Comparison of ENCODE assay signal across 9 cellular contexts in genomic region chr20:43844778-43845614, GRCh38.
DNase-seq lines count a peak whose midpoint lies in the region; ATAC-seq, FAIRE-seq and TF ChIP-seq lines count a peak whose summit lies in the region.
"Had no signal": no experiment of that assay in that cellular context is flagged by ENCODE, and none has a peak within 500 bp of the region (broad histone marks: within the 10 kb centered on the region; RNA-seq: fewer than 3 reads in every experiment).

No MANE protein-coding gene starts in this region.

- TF ChIP-seq POLR2A in GM12892 (IDR thresholded peaks at IDR 0.05; ENCODE audit: low read depth, low read length), result no peak

- no peak overlapping the region for H3K4me3 ChIP-seq in AG04450 (ENCODE audit: low read depth, low read length)
- H3K4me3 ChIP-seq in H7 (ENCODE audit: insufficient read depth, low read depth, low read length), result no peak overlapping the region
- H3K4me3 ChIP-seq: SK-N-MC had no signal

- H3K9me3 ChIP-seq in AG04450 (ENCODE audit: control insufficient read depth, insufficient read depth, low read length) (peaks cover 5% of the 10 kb centered on the region; the same call in 1 of the 2 replicates), T-helper 17 cell (ENCODE audit: control insufficient read depth, low read length, poor library complexity, severe bottlenecking) (no peaks in the 10 kb centered on the region)

- peak overlapping the region; percentile 83 for H3K27ac ChIP-seq in AG04450 (ENCODE audit: low read depth, low read length)
- H3K27ac ChIP-seq: SK-N-MC had no signal

- CTCF ChIA-PET in AG04450 (lab: Charles Lee), result interaction anchor here (1.2 to 1.8 kb wide), 2 partner anchors 94 to 235 kb away, joined by 4 to 5 read pairs; no protein-coding TSS in a partner anchor

- peaks cover 25% of the 10 kb centered on the region for H3K4me1 Mint-ChIP-seq in activated naive CD8-positive, alpha-beta T cell treated with anti-CD3 and anti-CD28 coated beads, Interleukin-2, amount 50 U/mL, for 24 hours
- peaks cover 38% of the 10 kb centered on the region for H3K4me1 Mint-ChIP-seq in T-helper 17 cell

- POLR2A ChIA-PET in AG04450 (lab: Yijun Ruan, JAX), result interaction anchor here (0.8 to 1.4 kb wide), 4 partner anchors 63 to 388 kb away, joined by 3 to 5 read pairs (median 3); no protein-coding TSS in a partner anchor

- no peak overlapping the region for H3K4me3 Mint-ChIP-seq in activated naive CD8-positive, alpha-beta T cell treated with anti-CD3 and anti-CD28 coated beads, Interleukin-2, amount 50 U/mL, for 24 hours
- H3K4me3 Mint-ChIP-seq in T-helper 17 cell, result no peak overlapping the region

- DNase-seq in AG04450 (ENCODE audit: low read depth, low spot score) (peak; percentile 63), HS-27A (ENCODE audit: low read depth) (peak; percentile 56), iris pigment epithelial cell (ENCODE audit: low read depth) (peak; percentile 95), GM12892 (ENCODE audit: insufficient read length) (no peak), T-helper 17 cell (no peak), H7 (no peak)
- no peak for DNase-seq in activated naive CD8-positive, alpha-beta T cell treated with anti-CD3 and anti-CD28 coated beads, Interleukin-2, amount 50 U/mL, for 24 hours

- peaks cover 18% of the 10 kb centered on the region for H3K27me3 Mint-ChIP-seq in activated naive CD8-positive, alpha-beta T cell treated with anti-CD3 and anti-CD28 coated beads, Interleukin-2, amount 50 U/mL, for 24 hours
- peaks cover 17% of the 10 kb centered on the region for H3K27me3 Mint-ChIP-seq in T-helper 17 cell

- H3K36me3 ChIP-seq in H7 (replicated peaks; ENCODE audit: control insufficient read depth, insufficient read depth, low read length), result no peaks in the 10 kb centered on the region

- TF ChIP-seq CTCF in AG04450 (IDR thresholded peaks at IDR 0.05; ENCODE audit: low read depth, low read length), result peak; percentile 34

- no peak for FAIRE-seq in GM12892 (lab: Jason Lieb, UNC)

- no peak overlapping the region for H3K27ac Mint-ChIP-seq in activated naive CD8-positive, alpha-beta T cell treated with anti-CD3 and anti-CD28 coated beads, Interleukin-2, amount 50 U/mL, for 24 hours
- H3K27ac Mint-ChIP-seq in T-helper 17 cell, result no peak overlapping the region

- H3K36me3 Mint-ChIP-seq in activated naive CD8-positive, alpha-beta T cell treated with anti-CD3 and anti-CD28 coated beads, Interleukin-2, amount 50 U/mL, for 24 hours (ENCODE audit: low read depth), result no peaks in the 10 kb centered on the region
- H3K36me3 Mint-ChIP-seq in T-helper 17 cell (ENCODE audit: low read depth), result no peaks in the 10 kb centered on the region

- H3K27me3 ChIP-seq in AG04450 (ENCODE audit: control insufficient read depth, insufficient read depth, low read length), result no peaks in the 10 kb centered on the region
- no peaks in the 10 kb centered on the region for H3K27me3 ChIP-seq in H7 (ENCODE audit: control insufficient read depth, insufficient read depth, low read length)

- no peaks in the 10 kb centered on the region for H3K9me3 Mint-ChIP-seq in activated naive CD8-positive, alpha-beta T cell treated with anti-CD3 and anti-CD28 coated beads, Interleukin-2, amount 50 U/mL, for 24 hours

- ATAC-seq in activated naive CD8-positive, alpha-beta T cell treated with anti-CD3 and anti-CD28 coated beads, Interleukin-2, amount 50 U/mL, for 24 hours, result peak; percentile 48
- ATAC-seq in T-helper 17 cell (no peak), GM21367 (IDR thresholded peaks at IDR 0.05; ENCODE audit: unreplicated experiment) (no peak)

Comparison
In these comparisons a context has a peak if more than half of its experiments do, and no peak if none do; other contexts are left out.
1. DNase-seq: peak in AG04450 (single experiment), HS-27A (single experiment) and iris pigment epithelial cell (single experiment); none in activated naive CD8-positive, alpha-beta T cell treated with anti-CD3 and anti-CD28 coated beads, Interleukin-2, amount 50 U/mL, for 24 hours (single experiment), GM12892 (single experiment), T-helper 17 cell (0 of 3) and H7 (single experiment).